ENCODE assay signal across 12 cellular contexts in genomic region chr15:68354923-68355322, GRCh38.
DNase-seq lines count a peak whose midpoint lies in the region; ATAC-seq and TF ChIP-seq lines count a peak whose summit lies in the region.
"Had no signal": no experiment of that assay in that cellular context is flagged by ENCODE, and none has a peak within 500 bp of the region (broad histone marks: within the 10 kb centered on the region; RNA-seq: fewer than 3 reads in every experiment).

No MANE protein-coding gene starts in this region.

- H3K36me3 ChIP-seq in adipocyte (ENCODE audit: control insufficient read depth, insufficient read depth, low read length, severe bottlenecking) (no peaks in the 10 kb centered on the region), BE2C (no peaks in the 10 kb centered on the region), left ventricle myocardium inferior (peaks cover 26% of the 10 kb centered on the region), psoas muscle (ENCODE audit: insufficient read depth in 1 of 2, low read depth in 1 of 2) (no peaks in the 10 kb centered on the region)
- H3K36me3 ChIP-seq: tibial nerve had no signal

- no peak for TF ChIP-seq CTCF in AG10803 (conservative IDR thresholded peaks at IDR 0.05; ENCODE audit: low read length)
- no peak for TF ChIP-seq CTCF in BE2C (IDR thresholded peaks at IDR 0.05; ENCODE audit: low read depth, low read length)
- TF ChIP-seq CTCF in left ventricle myocardium inferior (IDR thresholded peaks at IDR 0.05; ENCODE audit: borderline replicate concordance) = no peak
- no peak for TF ChIP-seq CTCF in psoas muscle (IDR thresholded peaks at IDR 0.05)

- ATAC-seq in psoas muscle (no peak), HG03342 (IDR thresholded peaks at IDR 0.05; ENCODE audit: unreplicated experiment) (no peak)

- no peak overlapping the region for H3K27ac ChIP-seq in left ventricle myocardium inferior (replicated peaks)
- H3K27ac ChIP-seq in psoas muscle = no peak overlapping the region
- H3K27ac ChIP-seq: tibial nerve had no signal

- no peak overlapping the region for H3K9ac ChIP-seq in adipocyte (ENCODE audit: low read length)

- H3K27me3 ChIP-seq in adipocyte (replicated peaks; ENCODE audit: control insufficient read depth, insufficient read depth, low read length) (no peaks in the 10 kb centered on the region), BE2C (no peaks in the 10 kb centered on the region), left ventricle myocardium inferior (ENCODE audit: low read depth) (no peaks in the 10 kb centered on the region), psoas muscle (ENCODE audit: insufficient read depth in 3 of 3, low read length in 2 of 3) (no peaks in the 10 kb centered on the region)
- H3K27me3 ChIP-seq: tibial nerve had no signal

- no peak overlapping the region for H3K4me3 ChIP-seq in AG10803 (ENCODE audit: low read length)
- H3K4me3 ChIP-seq in adipocyte (ENCODE audit: low read length) = no peak overlapping the region
- H3K4me3 ChIP-seq in BE2C (ENCODE audit: low read depth, low read length) = no peak overlapping the region
- no peak overlapping the region for H3K4me3 ChIP-seq in left ventricle myocardium inferior
- no peak overlapping the region for H3K4me3 ChIP-seq in psoas muscle
- H3K4me3 ChIP-seq: tibial nerve had no signal

- 96 to 97% (median 96%) methylated on average over 4 of the region's 4 CpGs for WGBS in psoas muscle, 3 donors

- peaks cover 31% of the 10 kb centered on the region for H3K4me1 ChIP-seq in adipocyte (ENCODE audit: control insufficient read depth, insufficient read depth, low read length)
- H3K4me1 ChIP-seq in BE2C = no peaks in the 10 kb centered on the region
- peaks cover 22% of the 10 kb centered on the region for H3K4me1 ChIP-seq in left ventricle myocardium inferior
- H3K4me1 ChIP-seq in psoas muscle = peaks cover 12% of the 10 kb centered on the region

- peaks cover 14% of the 10 kb centered on the region for H3K9me3 ChIP-seq in adipocyte (ENCODE audit: control insufficient read depth, low read length)
- H3K9me3 ChIP-seq in BE2C = no peaks in the 10 kb centered on the region
- H3K9me3 ChIP-seq in left ventricle myocardium inferior (replicated peaks) = peaks cover 14% of the 10 kb centered on the region
- H3K9me3 ChIP-seq in psoas muscle = no peaks in the 10 kb centered on the region

- DNase-seq in AG10803 (ENCODE audit: low read depth) = peak; percentile 88
- DNase-seq in HS-5 (ENCODE audit: low read depth) = peak; percentile 86
- DNase-seq in adipocyte (ENCODE audit: low read depth) = peak; percentile 61
- DNase-seq in islet precursor cell = peak; percentile 89
- DNase-seq in BE2C = no peak
- no peak for DNase-seq in left ventricle myocardium inferior
- DNase-seq in psoas muscle = no peak
- DNase-seq: DMS 273 treated with DMSO at 0.1 percent for 48 hours, NCI-H1092, SHP77 had no signal

- intact Hi-C loops in left ventricle myocardium inferior (cut with micrococcal nuclease) = no loop called here
- intact Hi-C loops in psoas muscle (cut with DNase I) = no loop called here

Comparison
In these comparisons a context has a peak if more than half of its experiments do, and no peak if none do; other contexts are left out.
1. DNase-seq: peak in AG10803 (single experiment), HS-5 (single experiment), adipocyte (single experiment) and islet precursor cell (single experiment); none in BE2C (single experiment), left ventricle myocardium inferior (single experiment) and psoas muscle (0 of 2).